In genomic region chr4:159077702-159078495, GRCh38 we compare ENCODE assay signal across 8 cellular contexts. TPM values are rescaled to one million over a fixed set of nuclear protein-coding genes. Genes with fewer than 3 reads are reported as not detected.
DNase-seq lines count a peak whose midpoint lies in the region; ATAC-seq and TF ChIP-seq lines count a peak whose summit lies in the region.

No MANE protein-coding gene starts in this region.

- H3K27me3 ChIP-seq in MG63 = no peaks in the 10 kb centered on the region

- no peaks in the 10 kb centered on the region for H3K9me3 ChIP-seq in MG63

- DNase-seq in NAMALWA (ENCODE audit: low spot score) (peak; percentile 82), epithelial cell of esophagus (ENCODE audit: low read depth) (peak; percentile 77), MG63 (no peak), AG20443 (ENCODE audit: low spot score) (no peak), cortex of kidney (lab: John Stamatoyannopoulos, UW) (no peak), cerebellar nuclear complex (lab: John Stamatoyannopoulos, UW) (no peak)

- TF ChIP-seq CTCF in epithelial cell of esophagus (IDR thresholded peaks at IDR 0.05; ENCODE audit: insufficient read depth, low read depth, low read length, missing control alignments) = no peak

- H3K36me3 ChIP-seq in MG63 = no peaks in the 10 kb centered on the region

- H3K4me3 ChIP-seq in epithelial cell of esophagus (ENCODE audit: low read length) (no peak overlapping the region), MG63 (no peak overlapping the region)

- ATAC-seq in GM18519 (IDR thresholded peaks at IDR 0.05; ENCODE audit: low FRiP score, unreplicated experiment) (peak; percentile 99), GM21825 (IDR thresholded peaks at IDR 0.05; ENCODE audit: unreplicated experiment) (peak; percentile 95)

RNA-seq across cellular contexts. Expression of gene RAPGEF2, which starts 25.0 kb away (rescaled TPM):
- total RNA-seq in MG63 (2014; rRNA removed; shearing (Covaris generic); ENCODE audit: low replicate concordance) = 13.8 and 14.5 TPM in 2 replicates

Comparison
In these comparisons a context has a peak if more than half of its experiments do, and no peak if none do; other contexts are left out.
1. DNase-seq: peak in NAMALWA (single experiment) and epithelial cell of esophagus (single experiment); none in MG63 (single experiment), AG20443 (single experiment), cortex of kidney (single experiment) and cerebellar nuclear complex (0 of 2).